ENCODE assay signal across 14 cellular contexts in genomic region chr12:50725011-50725899, GRCh38. TPM values are rescaled to one million over a fixed set of nuclear protein-coding genes. Genes with fewer than 3 reads are reported as not detected.
A peak's percentile ranks its signal among the peaks of the same experiment; 100 is the strongest.
DNase-seq lines count a peak whose midpoint lies in the region; ATAC-seq and TF ChIP-seq lines count a peak whose summit lies in the region.
"Had no signal": no experiment of that assay in that cellular context is flagged by ENCODE, and none has a peak within 500 bp of the region (broad histone marks: within the 10 kb centered on the region; RNA-seq: fewer than 3 reads in every experiment).

No MANE protein-coding gene starts in this region.

- H3K27ac ChIP-seq in prostate gland, result peak overlapping the region; percentile 49 to 52

- POLR2A ChIA-PET in HEK293T (lab: Yijun Ruan, JAX), result no interaction called here

- TF ChIP-seq POLR2A in prostate gland (IDR thresholded peaks at IDR 0.05), result no peak

- 33% methylated on average over 5 of the region's 5 CpGs for WGBS in prostate gland

- CTCF ChIA-PET in HEK293T (lab: Yijun Ruan, JAX), result no interaction called here

- no peak for ATAC-seq in GM18498 (IDR thresholded peaks at IDR 0.05; ENCODE audit: unreplicated experiment)
- ATAC-seq: WTC11 had no signal

- H3K27me3 ChIP-seq in prostate gland (replicated peaks; ENCODE audit: insufficient read depth), result no peaks in the 10 kb centered on the region
- H3K27me3 ChIP-seq: ascending aorta, stomach had no signal

- H3K4me3 ChIP-seq in prostate gland, result no peak overlapping the region
- H3K4me3 ChIP-seq: ascending aorta, HAP-1, stomach had no signal

- no peaks in the 10 kb centered on the region for H3K9me3 ChIP-seq in prostate gland
- H3K9me3 ChIP-seq: ascending aorta, HAP-1, stomach had no signal

- no peak for TF ChIP-seq CTCF in prostate gland (IDR thresholded peaks at IDR 0.05)

- peaks cover 5% of the 10 kb centered on the region for H3K4me1 ChIP-seq in prostate gland (replicated peaks)
- H3K4me1 ChIP-seq: HAP-1 had no signal

- intact Hi-C loops in prostate gland (cut with DNase I), result no loop called here

- DNase-seq in HCEC 1CT, result peak; percentile 2
- DNase-seq in NCI-H2196 (lab: John Stamatoyannopoulos, UW; ENCODE audit: unreplicated experiment), result peak; percentile 77
- DNase-seq in dermis microvascular lymphatic vessel endothelial cell (ENCODE audit: low read depth in 2 of 2), result peak; percentile 17 to 50
- DNase-seq in prostate gland (ENCODE audit: low spot score), result peak; percentile 71
- DNase-seq in iPS-NIHi7 (ENCODE audit: extremely low spot score), result no peak
- no peak for DNase-seq in HEK293T (ENCODE audit: extremely low spot score)
- DNase-seq: activated effector memory CD4-positive, alpha-beta T cell treated with anti-CD3 and anti-CD28 coated beads, Interleukin-2, amount 50 U/mL, for 16 hours; foreskin melanocyte; NCI-H69; stomach had no signal

- H3K36me3 ChIP-seq in prostate gland, result peaks cover 0 to 11% of the 10 kb centered on the region in 2 donors

TF ChIP-seq in HEK293T, 16 proteins besides CTCF, POLR2A, EP300 and RAD21:
- TF ChIP-seq ELF4 (IDR thresholded peaks at IDR 0.05) (no peak), ZNF384 (IDR thresholded peaks at IDR 0.05) (no peak), FOXK2 (IDR thresholded peaks at IDR 0.05) (no peak), TARDBP (IDR thresholded peaks at IDR 0.05) (no peak), FOXA1 (IDR thresholded peaks at IDR 0.05) (no peak), CTBP1 (IDR thresholded peaks at IDR 0.05; ENCODE audit: borderline replicate concordance) (no peak), PKNOX1 (IDR thresholded peaks at IDR 0.05) (no peak), ARNT (IDR thresholded peaks at IDR 0.05) (no peak), NFRKB (IDR thresholded peaks at IDR 0.05) (no peak), HDGF (IDR thresholded peaks at IDR 0.05; ENCODE audit: borderline replicate concordance) (no peak), L3MBTL2 (conservative IDR thresholded peaks at IDR 0.05) (no peak), SP1 (IDR thresholded peaks at IDR 0.05) (no peak)

RNA-seq across cellular contexts. Expression of gene ATF1, which starts 38.6 kb away (rescaled TPM):
- total RNA-seq in dermis microvascular lymphatic vessel endothelial cell, result 18.5 and 20.1 TPM in 2 replicates
- 10 to 100 TPM; 20.2 to 27.4 TPM for total RNA-seq in prostate gland

Comparison
In these comparisons a context has a peak if more than half of its experiments do, and no peak if none do; other contexts are left out.
1. DNase-seq: peak in HCEC 1CT (single experiment), NCI-H2196 (single experiment), dermis microvascular lymphatic vessel endothelial cell (2 of 2) and prostate gland (single experiment); none in iPS-NIHi7 (single experiment) and HEK293T (single experiment).